23 cellular contexts compared by ENCODE assay signal in genomic region chr2:65351948-65352595, GRCh38.
DNase-seq lines count a peak whose midpoint lies in the region; ATAC-seq and TF ChIP-seq lines count a peak whose summit lies in the region.
"Had no signal": no experiment of that assay in that cellular context is flagged by ENCODE, and none has a peak within 500 bp of the region (broad histone marks: within the 10 kb centered on the region; RNA-seq: fewer than 3 reads in every experiment).

No MANE protein-coding gene starts in this region.

- H3K27me3 ChIP-seq in WERI-Rb-1 (ENCODE audit: insufficient read depth, low read depth, severe bottlenecking) (no peaks in the 10 kb centered on the region), osteoblast (ENCODE audit: insufficient read depth, low read length) (no peaks in the 10 kb centered on the region), transverse colon (no peaks in the 10 kb centered on the region), body of pancreas (no peaks in the 10 kb centered on the region)
- H3K27me3 ChIP-seq: brain microvascular endothelial cell, testis, vagina had no signal

- ATAC-seq in body of pancreas: no peak
- no peak for ATAC-seq in HG02973 (IDR thresholded peaks at IDR 0.05; ENCODE audit: unreplicated experiment)
- ATAC-seq: activated CD8-positive, alpha-beta T cell treated with anti-CD3 and anti-CD28 coated beads for 36 hours; activated naive CD8-positive, alpha-beta T cell treated with anti-CD3 and anti-CD28 coated beads, Interleukin-2, amount 50 U/mL, for 24 hours; stimulated activated naive B cell treated with anti-CD40 and anti-IgM and Interleukin-4, amounts not matched to agents 10 μg/mL and 1 μg/mL and 100 μg/mL, for 72 hours had no signal

- H3K36me3 ChIP-seq in HEK293 (ENCODE audit: control insufficient read depth in 2 of 2, insufficient read depth in 1 of 2, low read length in 2 of 2) (no peaks in the 10 kb centered on the region; a peak in 1 of 3 replicates), WERI-Rb-1 (no peaks in the 10 kb centered on the region), osteoblast (ENCODE audit: insufficient read depth, low read length) (no peaks in the 10 kb centered on the region), transverse colon (no peaks in the 10 kb centered on the region), body of pancreas (replicated peaks in 1 of 2; ENCODE audit: insufficient read depth in 1 of 2, low read depth in 2 of 2) (no peaks in the 10 kb centered on the region)
- H3K36me3 ChIP-seq: brain microvascular endothelial cell, vagina had no signal

- peaks cover 10% of the 10 kb centered on the region for H3K36me3 Mint-ChIP-seq in glutamatergic neuron (ENCODE audit: unreplicated experiment)

- H3K27ac ChIP-seq in HEK293 (ENCODE audit: extremely low read depth, low read depth, low read length) (peak overlapping the region; percentile 2; the same call in 1 of the 2 replicates), WERI-Rb-1 (peak overlapping the region; percentile 69), osteoblast (ENCODE audit: low read depth, low read length) (peak overlapping the region; percentile 55), transverse colon (peak overlapping the region in 1 of 4 donors; percentile 28), body of pancreas (no peak overlapping the region)
- H3K27ac ChIP-seq: testis, vagina had no signal

- in situ Hi-C loops in transverse colon (cut with MboI; ENCODE audit: low pct_ligation_motif_present in 1 of 4, low pct_unique_long_range_greater_than_20kb in 1 of 4, low sequenced_read_pairs in 3 of 4): no loop called here

- no peak for TF ChIP-seq EP300 in transverse colon (IDR thresholded peaks at IDR 0.05; ENCODE audit: low read depth)

- H3K9me3 ChIP-seq in HEK293 (ENCODE audit: control insufficient read depth, insufficient read depth, low read depth, low read length): no peaks in the 10 kb centered on the region
- H3K9me3 ChIP-seq in WERI-Rb-1 (ENCODE audit: severe bottlenecking): no peaks in the 10 kb centered on the region
- no peaks in the 10 kb centered on the region for H3K9me3 ChIP-seq in osteoblast (ENCODE audit: low read depth, low read length)
- no peaks in the 10 kb centered on the region for H3K9me3 ChIP-seq in transverse colon
- no peaks in the 10 kb centered on the region for H3K9me3 ChIP-seq in body of pancreas
- H3K9me3 ChIP-seq: testis, vagina had no signal

- peaks cover 9% of the 10 kb centered on the region for H3K27me3 Mint-ChIP-seq in glutamatergic neuron (ENCODE audit: unreplicated experiment)
- H3K27me3 Mint-ChIP-seq: CD4-positive, alpha-beta memory T cell; dendritic cell treated with granulocyte-macrophage colony-stimulating factor and Interleukin-4, amounts not matched to agents 40 ng/mL and 50 ng/mL, for 4 days; stimulated activated naive B cell treated with anti-CD40 and anti-IgM and Interleukin-4, amounts not matched to agents 10 μg/mL and 1 μg/mL and 100 μg/mL, for 72 hours had no signal

- H3K4me3 Mint-ChIP-seq in glutamatergic neuron (ENCODE audit: unreplicated experiment): peak overlapping the region; percentile 28
- H3K4me3 Mint-ChIP-seq: activated CD8-positive, alpha-beta T cell treated with anti-CD3 and anti-CD28 coated beads for 36 hours; activated naive CD8-positive, alpha-beta T cell treated with anti-CD3 and anti-CD28 coated beads, Interleukin-2, amount 50 U/mL, for 24 hours; CD4-positive, alpha-beta memory T cell; dendritic cell treated with granulocyte-macrophage colony-stimulating factor and Interleukin-4, amounts not matched to agents 40 ng/mL and 50 ng/mL, for 4 days; stimulated activated naive B cell treated with anti-CD40 and anti-IgM and Interleukin-4, amounts not matched to agents 10 μg/mL and 1 μg/mL and 100 μg/mL, for 72 hours had no signal

- H3K4me1 Mint-ChIP-seq in glutamatergic neuron (ENCODE audit: low read depth, unreplicated experiment): peaks cover 63% of the 10 kb centered on the region
- H3K4me1 Mint-ChIP-seq: CD4-positive, alpha-beta memory T cell had no signal

- WGBS in transverse colon (ENCODE audit: low coverage in 1 of 2), 2 donors: 74 to 90% methylated on average over 4 to 9 of the region's 9 CpGs
- 86 to 87% methylated on average over 9 of the region's 9 CpGs for WGBS in body of pancreas, 2 donors

- intact Hi-C loops in transverse colon (cut with DNase I; ENCODE audit: low total_unique reads): no loop called here
- intact Hi-C loops in body of pancreas (cut with DNase I): no loop called here

- peaks cover 4% of the 10 kb centered on the region for H4K20me1 ChIP-seq in osteoblast (ENCODE audit: insufficient read depth, low read length)

- TF ChIP-seq POLR2A in transverse colon (IDR thresholded peaks at IDR 0.05): no peak
- TF ChIP-seq POLR2A in body of pancreas (IDR thresholded peaks at IDR 0.05): no peak

- H3K9me3 Mint-ChIP-seq in glutamatergic neuron (ENCODE audit: unreplicated experiment): peaks cover 11% of the 10 kb centered on the region
- H3K9me3 Mint-ChIP-seq: activated CD8-positive, alpha-beta T cell treated with anti-CD3 and anti-CD28 coated beads for 36 hours; activated naive CD8-positive, alpha-beta T cell treated with anti-CD3 and anti-CD28 coated beads, Interleukin-2, amount 50 U/mL, for 24 hours; stimulated activated naive B cell treated with anti-CD40 and anti-IgM and Interleukin-4, amounts not matched to agents 10 μg/mL and 1 μg/mL and 100 μg/mL, for 72 hours had no signal

- H3K4me2 ChIP-seq in osteoblast (ENCODE audit: insufficient read depth, low read length): peak overlapping the region; percentile 71

- H3K79me2 ChIP-seq in osteoblast (ENCODE audit: insufficient read depth, low read length): peaks cover 92% of the 10 kb centered on the region

- H3K4me1 ChIP-seq in HEK293 (ENCODE audit: control insufficient read depth, insufficient read depth, low read length) (peaks cover 38% of the 10 kb centered on the region), osteoblast (ENCODE audit: insufficient read depth, low read length) (peaks cover 46% of the 10 kb centered on the region), transverse colon (peaks cover 14 to 56% (median 36%) of the 10 kb centered on the region in 4 donors), body of pancreas (peaks cover 8% of the 10 kb centered on the region)

- CTCF ChIA-PET in HEK293 (lab: Yijun Ruan, JAX): interaction anchor here (0.6 to 2.0 kb wide), 9 partner anchors 9 to 919 kb away, joined by 3 to 4 read pairs (median 3); no protein-coding TSS in a partner anchor

- H3K4me3 ChIP-seq in HEK293 (ENCODE audit: low read depth, low read length) (no peak overlapping the region), WERI-Rb-1 (ENCODE audit: low read depth, low read length) (no peak overlapping the region), osteoblast (ENCODE audit: insufficient read depth, low read length) (peak overlapping the region; percentile 18), transverse colon (no peak overlapping the region), body of pancreas (no peak overlapping the region)
- H3K4me3 ChIP-seq: testis, vagina had no signal

- H2AFZ ChIP-seq in osteoblast (ENCODE audit: low read length): no peak overlapping the region

- no peak for DNase-seq in WERI-Rb-1
- DNase-seq in glutamatergic neuron: no peak
- DNase-seq in osteoblast (ENCODE audit: insufficient read length, low spot score, missing footprints): no peak
- no peak for DNase-seq in transverse colon
- no peak for DNase-seq in body of pancreas
- DNase-seq: activated CD8-positive, alpha-beta T cell treated with anti-CD3 and anti-CD28 coated beads for 36 hours; activated effector memory CD4-positive, alpha-beta T cell treated with anti-CD3 and anti-CD28 coated beads, Interleukin-2, amount 50 U/mL, for 16 hours; activated naive CD8-positive, alpha-beta T cell treated with anti-CD3 and anti-CD28 coated beads, Interleukin-2, amount 50 U/mL, for 24 hours; activated T-cell treated with anti-CD3 and anti-CD28 coated beads for 4 hours; CD4-positive, alpha-beta memory T cell; left ventricle myocardium superior; NCI-H1417 treated with DMSO at 0.1 percent for 48 hours; NCI-H2107; NCI-H526; nucleus accumbens; stimulated activated CD4-positive, alpha-beta T cell treated with anti-CD3 and anti-CD28 coated beads, Interleukin-2, amount 100 ng/mL, for 48 hours; stimulated activated naive B cell treated with anti-CD40 and anti-IgM and Interleukin-4, amounts not matched to agents 10 μg/mL and 1 μg/mL and 100 μg/mL, for 72 hours had no signal

- POLR2A ChIA-PET in HEK293 (lab: Yijun Ruan, JAX): interaction anchor here (1.6 kb wide), 1 partner anchor 81 kb away, joined by 3 read pairs; the partner anchor contains the start of gene SPRED2

- TF ChIP-seq CTCF in HEK293 (tag by site-specific recombination; IDR thresholded peaks at IDR 0.05) (no peak), WERI-Rb-1 (IDR thresholded peaks at IDR 0.05; ENCODE audit: low read depth, low read length) (no peak), glutamatergic neuron (IDR thresholded peaks at IDR 0.05; ENCODE audit: partially characterized antibody, unreplicated experiment) (no peak), osteoblast (IDR thresholded peaks at IDR 0.05; ENCODE audit: extremely low read depth, low read depth, low read length) (no peak), transverse colon (IDR thresholded peaks at IDR 0.05) (no peak), body of pancreas (IDR thresholded peaks at IDR 0.05) (no peak)

- H3K27ac Mint-ChIP-seq in glutamatergic neuron (ENCODE audit: unreplicated experiment): peak overlapping the region; percentile 69
- H3K27ac Mint-ChIP-seq: activated CD8-positive, alpha-beta T cell treated with anti-CD3 and anti-CD28 coated beads for 36 hours; activated naive CD8-positive, alpha-beta T cell treated with anti-CD3 and anti-CD28 coated beads, Interleukin-2, amount 50 U/mL, for 24 hours; CD4-positive, alpha-beta memory T cell; dendritic cell treated with granulocyte-macrophage colony-stimulating factor and Interleukin-4, amounts not matched to agents 40 ng/mL and 50 ng/mL, for 4 days had no signal

TF ChIP-seq in HEK293, 187 proteins besides CTCF, POLR2A, EP300 and RAD21 (continues in another document):
- TF ChIP-seq PRDM1 (tag by site-specific recombination; IDR thresholded peaks at IDR 0.05): 0 out of 2 replicates have a peak, but pooled peaks have one; percentile 8
- TF ChIP-seq ZNF660 (tag by site-specific recombination; IDR thresholded peaks at IDR 0.05): peak; percentile 72
- TF ChIP-seq SCRT2 (tag by site-specific recombination; IDR thresholded peaks at IDR 0.05): no peak
- TF ChIP-seq ZNF354C (tag by site-specific recombination; IDR thresholded peaks at IDR 0.05; ENCODE audit: borderline replicate concordance, low read depth): no peak

Comparison
In these comparisons a context has a peak if more than half of its experiments do, and no peak if none do; other contexts are left out.
1. H3K27ac ChIP-seq: peak in HEK293 (single experiment), WERI-Rb-1 (single experiment) and osteoblast (single experiment); none in body of pancreas (0 of 4).